ENCODE assay signal across 25 cellular contexts in the genomic region with DNA sequence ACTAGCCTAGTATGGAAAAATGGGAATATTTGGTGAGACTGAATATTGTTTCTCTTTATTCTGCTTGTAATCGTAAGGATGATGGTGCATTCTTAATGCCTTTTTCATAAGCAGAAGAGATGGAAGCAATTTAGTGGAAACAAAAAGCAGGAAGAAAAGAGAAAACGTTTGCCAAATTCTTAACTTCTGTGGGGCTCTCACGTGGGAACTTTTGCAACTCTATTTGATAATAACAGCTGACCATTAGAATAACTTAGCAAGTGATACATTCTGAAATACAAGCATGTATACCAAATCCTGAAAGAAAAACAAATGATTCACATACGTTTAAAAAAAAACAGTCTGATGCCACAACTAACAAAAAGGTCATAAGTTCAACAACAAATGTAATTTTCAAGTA.
"Had no signal": no experiment of that assay in that cellular context is flagged by ENCODE, and none has a peak within 500 bp of the region (broad histone marks: within the 10 kb centered on the region; RNA-seq: fewer than 3 reads in every experiment).

No MANE protein-coding gene starts in this region.

- H3K4me2 ChIP-seq: smooth muscle cell had no signal

- H3K4me3 ChIP-seq: coronary artery, esophagus muscularis mucosa, gastrocnemius medialis, lung, mucosa of descending colon, pancreas, right lobe of liver, smooth muscle cell, stomach, thyroid gland, vagina had no signal

- DNase-seq: dermis blood vessel endothelial cell; effector memory CD4-positive, alpha-beta T cell; foreskin fibroblast; gastrocnemius medialis; head of caudate nucleus; mucosa of descending colon; naive B cell; occipital lobe; pancreas; retina; right lobe of liver; stimulated activated CD4-positive, alpha-beta T cell treated with anti-CD3 and anti-CD28 coated beads, Interleukin-12 subunit alpha, Interleukin-12 subunit beta, amount 100 ng/mL, for 4 hours; stimulated activated CD4-positive, alpha-beta T cell treated with anti-CD3 and anti-CD28 coated beads, Interleukin-1b, Interleukin-23, amount 100 ng/mL, for 48 hours; stimulated activated CD4-positive, alpha-beta T cell treated with anti-CD3 and anti-CD28 coated beads, Interleukin-4, amount 100 ng/mL, for 1 hour; stimulated activated CD8-positive, alpha-beta memory T cell treated with anti-CD3 and anti-CD28 coated beads, Interleukin-4, amount 100 ng/mL, for 48 hours; stimulated activated naive CD4-positive, alpha-beta T cell treated with Interleukin-2 at 50 U/mL for 16 hours; stomach; thyroid gland; trophoblast cell had no signal

- H3K27me3 ChIP-seq: right lobe of liver, thyroid gland, vagina had no signal

- H3K36me3 ChIP-seq: esophagus muscularis mucosa, gastrocnemius medialis, pancreas, right lobe of liver, stomach, thyroid gland, vagina had no signal

- ATAC-seq: gastrocnemius medialis; mucosa of descending colon; natural killer cell treated with Interleukin-12 subunit alpha and Interleukin-12 subunit beta and Interleukin-15 and Interleukin-18, amount 100 ng/mL, for 72 hours; pancreas; right lobe of liver had no signal

- H3K4me1 ChIP-seq: gastrocnemius medialis, pancreas, right lobe of liver, stomach, vagina had no signal

- H3K27ac ChIP-seq: pancreas, right lobe of liver, stomach, thyroid gland, vagina had no signal

- H3K9me3 ChIP-seq: esophagus muscularis mucosa, gastrocnemius medialis, mucosa of descending colon, pancreas, right lobe of liver, stomach, thyroid gland, vagina had no signal
